Comparison of ENCODE assay signal across 23 cellular contexts in the genomic region with DNA sequence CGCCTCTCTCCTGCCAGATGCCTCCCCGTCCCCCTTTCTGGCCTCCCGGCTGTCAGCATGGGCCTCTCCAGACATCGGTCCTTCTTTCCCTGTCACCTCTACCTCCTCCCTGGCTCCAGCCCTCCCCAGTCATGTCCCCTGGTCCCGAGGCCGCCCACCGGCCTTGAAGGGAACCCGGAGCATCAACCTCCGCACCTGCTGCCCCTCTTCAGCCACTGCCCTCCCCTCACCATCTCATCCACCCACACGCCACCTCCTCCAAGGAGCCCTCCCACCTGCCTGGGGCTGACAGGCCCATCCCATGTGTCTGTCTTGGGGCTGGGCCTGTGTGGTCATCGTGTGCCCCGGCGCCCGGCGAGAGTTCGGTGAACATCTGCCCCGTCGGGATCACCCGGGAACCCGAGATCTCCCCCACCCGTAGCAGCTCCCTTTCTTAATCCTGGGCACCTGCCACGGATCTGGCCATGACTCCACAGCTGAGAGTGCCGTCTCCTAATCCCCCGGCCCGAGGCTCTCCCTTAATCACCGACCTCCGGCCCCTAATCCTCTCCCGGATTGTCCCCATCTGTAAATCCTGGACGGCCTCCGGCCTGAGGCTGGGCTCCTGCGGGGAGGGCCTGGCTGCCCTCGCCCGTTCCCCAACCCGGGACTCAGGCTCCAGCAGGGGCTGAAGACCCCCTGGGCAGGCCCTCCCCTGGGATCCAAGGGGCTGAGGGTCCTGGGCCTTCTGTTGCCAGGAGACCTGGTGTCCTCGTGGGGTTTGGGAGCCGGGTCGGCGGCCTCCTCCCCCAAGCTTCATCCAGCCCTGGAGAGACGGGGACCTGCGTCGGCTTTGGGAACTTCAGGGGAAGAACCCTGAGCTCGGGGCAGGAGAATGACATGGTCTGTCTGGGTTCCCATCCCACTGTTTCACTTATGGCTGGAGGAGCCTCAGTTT. TPM values are rescaled to one million over a fixed set of nuclear protein-coding genes. Genes with fewer than 3 reads are reported as not detected.
"Had no signal": no experiment of that assay in that cellular context is flagged by ENCODE, and none has a peak within 500 bp of the region (broad histone marks: within the 10 kb centered on the region; RNA-seq: fewer than 3 reads in every experiment).

No MANE protein-coding gene starts in this region.

- DNase-seq: activated B cell treated with CpG ODN at 0.5 μM for 24 hours; activated CD4-positive, alpha-beta memory T cell treated with anti-CD3 and anti-CD28 coated beads for 36 hours; activated CD4-positive, alpha-beta T cell treated with anti-CD3 and anti-CD28 coated beads for 4 hours; activated CD8-positive, alpha-beta memory T cell treated with anti-CD3 and anti-CD28 coated beads, Interleukin-2, amount 10 ng/mL, durations not matched to agents 7 days and 5 days; activated naive CD8-positive, alpha-beta T cell treated with anti-CD3 and anti-CD28 coated beads for 36 hours; amniotic stem cell; foreskin fibroblast; left cardiac atrium; mesenchymal stem cell; mucosa of descending colon; naive thymus-derived CD4-positive, alpha-beta T cell; stimulated activated CD4-positive, alpha-beta T cell treated with anti-CD3 and anti-CD28 coated beads, Interleukin-12 subunit alpha, Interleukin-12 subunit beta, amount 100 ng/mL, for 4 hours; stimulated activated CD4-positive, alpha-beta T cell treated with anti-CD3 and anti-CD28 coated beads, Interleukin-1b, Interleukin-23, amount 100 ng/mL, for 48 hours; stimulated activated CD8-positive, alpha-beta memory T cell treated with anti-CD3 and anti-CD28 coated beads, Interleukin-4, amount 100 ng/mL, for 48 hours; stimulated activated naive CD4-positive, alpha-beta T cell; T-cell; upper lobe of right lung had no signal

- H3K4me1 ChIP-seq: pancreas, upper lobe of right lung had no signal

- H3K4me3 ChIP-seq: cardiac muscle cell, mucosa of descending colon, pancreas, upper lobe of right lung had no signal

- H3K9me3 ChIP-seq: mucosa of descending colon, neutrophil, pancreas, upper lobe of right lung had no signal

- H3K36me3 ChIP-seq: cardiac muscle cell, neutrophil, pancreas, upper lobe of right lung had no signal

RNA-seq across cellular contexts. Expression of gene HCN2, which starts 5.9 kb away (rescaled TPM):
- polyA plus RNA-seq: naive thymus-derived CD4-positive, alpha-beta T cell had no signal

RNA-seq across cellular contexts. Expression of gene FGF22, which starts 44.1 kb away (rescaled TPM):
- total RNA-seq: activated CD8-positive, alpha-beta memory T cell treated with anti-CD3 and anti-CD28 coated beads, Interleukin-2, amount 10 ng/mL, durations not matched to agents 7 days and 5 days; activated naive CD8-positive, alpha-beta T cell treated with anti-CD3 and anti-CD28 coated beads for 36 hours; cardiac muscle cell; chondrocyte had no signal
- polyA plus RNA-seq: naive thymus-derived CD4-positive, alpha-beta T cell had no signal

RNA-seq across cellular contexts. Expression of gene GZMM, which starts 51.7 kb away (rescaled TPM):
- total RNA-seq: activated B cell treated with CpG ODN at 0.5 μM for 24 hours, cardiac muscle cell, chondrocyte, glomerular endothelial cell, pulmonary artery endothelial cell had no signal
